In genomic region chr2:207216454-207216853, GRCh38 we compare ENCODE assay signal across 1 cellular context.
TF ChIP-seq lines count a peak whose summit lies in the region.

No MANE protein-coding gene starts in this region.

TF ChIP-seq in GM23338, 12 proteins besides CTCF, POLR2A, EP300 and RAD21 (continued from another document):
- TF ChIP-seq ZNF462 (CRISPR knock-in tag; IDR thresholded peaks at IDR 0.05) = no peak
- TF ChIP-seq ZNF114 (CRISPR knock-in tag; IDR thresholded peaks at IDR 0.05) = no peak
- no peak for TF ChIP-seq ETS1 (IDR thresholded peaks at IDR 0.05)
- TF ChIP-seq CREB1 (CRISPR knock-in tag; IDR thresholded peaks at IDR 0.05; ENCODE audit: low read depth) = no peak
- no peak for TF ChIP-seq EZH2phosphoT487 (IDR thresholded peaks at IDR 0.05; ENCODE audit: unreplicated experiment)
- no peak for TF ChIP-seq JUNB (IDR thresholded peaks at IDR 0.05; ENCODE audit: unreplicated experiment)
- no peak for TF ChIP-seq EZH2 (IDR thresholded peaks at IDR 0.05; ENCODE audit: low read depth, unreplicated experiment)
- TF ChIP-seq POLR2AphosphoS5 (IDR thresholded peaks at IDR 0.05; ENCODE audit: low read depth) = no peak
- TF ChIP-seq NANOG (IDR thresholded peaks at IDR 0.05; ENCODE audit: borderline replicate concordance) = no peak
